ENCODE assay signal across 15 cellular contexts in the genomic region with DNA sequence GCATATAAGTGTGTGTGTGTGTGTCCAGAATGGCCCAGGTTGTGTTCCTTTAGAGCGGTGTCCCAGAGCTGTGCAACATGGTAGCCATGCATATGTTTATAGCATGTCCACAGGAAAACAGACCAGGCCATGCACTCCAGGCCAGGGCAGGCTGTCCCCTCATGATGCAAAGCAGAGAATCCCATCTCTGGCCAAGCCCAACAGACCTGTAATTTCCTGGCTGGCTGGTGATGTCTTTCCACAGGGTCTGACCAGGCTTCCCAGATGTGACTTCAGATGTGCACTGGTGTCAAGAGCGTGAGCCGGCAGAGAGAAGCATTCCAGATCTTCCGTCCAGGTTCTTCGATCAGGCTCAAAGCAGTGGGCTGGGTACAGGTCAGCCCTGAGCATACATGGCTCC. TPM values are rescaled to one million over a fixed set of nuclear protein-coding genes. Genes with fewer than 3 reads are reported as not detected.
DNase-seq lines count a peak whose midpoint lies in the region; ATAC-seq, FAIRE-seq and TF ChIP-seq lines count a peak whose summit lies in the region.
"Had no signal": no experiment of that assay in that cellular context is flagged by ENCODE, and none has a peak within 500 bp of the region (broad histone marks: within the 10 kb centered on the region; RNA-seq: fewer than 3 reads in every experiment).

No MANE protein-coding gene starts in this region.

- H3K27me3 ChIP-seq in CD4-positive, alpha-beta T cell (ENCODE audit: control insufficient read depth, insufficient read depth, low read length): no peaks in the 10 kb centered on the region
- H3K27me3 ChIP-seq in Panc1 (ENCODE audit: control insufficient read depth, insufficient read depth, low read length) (no peaks in the 10 kb centered on the region), heart left ventricle (no peaks in the 10 kb centered on the region)
- H3K27me3 ChIP-seq: MG63 had no signal

- H3K4me1 Mint-ChIP-seq in CD4-positive, alpha-beta T cell (ENCODE audit: low read depth): peaks cover 81% of the 10 kb centered on the region
- peaks cover 40% of the 10 kb centered on the region for H3K4me1 Mint-ChIP-seq in nephron progenitor cell

- no peak for TF ChIP-seq POLR2A in A549 (IDR thresholded peaks at IDR 0.05; ENCODE audit: low read length)
- TF ChIP-seq POLR2A in heart left ventricle (IDR thresholded peaks at IDR 0.05): no peak

- peaks cover 18% of the 10 kb centered on the region; the same call in 2 of the 3 replicates for H3K4me1 ChIP-seq in A549
- H3K4me1 ChIP-seq in Panc1 (ENCODE audit: control insufficient read depth, insufficient read depth, low read length): peaks cover 21% of the 10 kb centered on the region
- H3K4me1 ChIP-seq in heart left ventricle: peaks cover 0 to 12% (median 0%) of the 10 kb centered on the region in 12 donors

- no peak for TF ChIP-seq EP300 in A549 (IDR thresholded peaks at IDR 0.05)

- in situ Hi-C loops in Panc1 (cut with HindIII; ENCODE audit: low pct_unique_long_range_greater_than_20kb, low sequenced_read_pairs): no loop called here

- ATAC-seq in A549 (peak; percentile 6 to 11; a peak in 3 of 6 replicates), Panc1 (peak; percentile 9; the same call in 1 of the 2 replicates), HG03565 (IDR thresholded peaks at IDR 0.05; ENCODE audit: unreplicated experiment) (no peak), heart left ventricle (no peak)
- no peak for ATAC-seq in CD4-positive, alpha-beta T cell (ENCODE audit: poor library complexity)

- 82% methylated on average over 5 of the region's 5 CpGs for whole genome bisulfite sequencing in A549 (ENCODE audit: missing lambda C conversion rate)
- WGBS in heart left ventricle, 4 donors: 90 to 95% (median 93%) methylated on average over 5 of the region's 5 CpGs

- TF ChIP-seq CTCF in A549 (IDR thresholded peaks at IDR 0.05) (no peak), Panc1 (IDR thresholded peaks at IDR 0.05) (no peak), nephron progenitor cell (IDR thresholded peaks at IDR 0.05) (no peak), foreskin fibroblast (IDR thresholded peaks at IDR 0.05; ENCODE audit: low read depth, low read length) (no peak), heart left ventricle (IDR thresholded peaks at IDR 0.05) (no peak)
- no peak for TF ChIP-seq CTCF in CD4-positive, alpha-beta T cell (IDR thresholded peaks at IDR 0.05)

- no peak for TF ChIP-seq RAD21 in A549 (conservative IDR thresholded peaks at IDR 0.05 in 1 of 2, IDR thresholded peaks at IDR 0.05 in 1 of 2)

- H3K4me3 Mint-ChIP-seq in CD4-positive, alpha-beta T cell: peak overlapping the region; percentile 62
- no peak overlapping the region for H3K4me3 Mint-ChIP-seq in nephron progenitor cell

- no peak for FAIRE-seq in A549 (lab: Jason Lieb, UNC)

- H3K9me3 Mint-ChIP-seq in CD4-positive, alpha-beta T cell: no peaks in the 10 kb centered on the region
- no peaks in the 10 kb centered on the region for H3K9me3 Mint-ChIP-seq in nephron progenitor cell

- no peaks in the 10 kb centered on the region for H3K36me3 Mint-ChIP-seq in CD4-positive, alpha-beta T cell (ENCODE audit: low read depth)
- H3K36me3 Mint-ChIP-seq in nephron progenitor cell (ENCODE audit: low read depth): no peaks in the 10 kb centered on the region

- H3K27ac ChIP-seq in A549 (no peak overlapping the region), Panc1 (ENCODE audit: low read length) (peak overlapping the region; percentile 32; the same call in 1 of the 2 replicates), heart left ventricle (no peak overlapping the region)
- H3K27ac ChIP-seq in CD4-positive, alpha-beta T cell (ENCODE audit: low read depth, low read length): no peak overlapping the region

- BruUV-seq in Panc1 (replicated peaks; lab: Mats Ljungman, UMichigan): no TSS peak

- no peaks in the 10 kb centered on the region for H3K27me3 Mint-ChIP-seq in CD4-positive, alpha-beta T cell
- H3K27me3 Mint-ChIP-seq in nephron progenitor cell (ENCODE audit: low read depth, poor library complexity): peaks cover 3% of the 10 kb centered on the region

- CTCF ChIA-PET in A549 (lab: Yijun Ruan, JAX): interaction anchor here (0.8 to 2.8 kb wide), 7 partner anchors 8 to 54 kb away, joined by 3 to 13 read pairs (median 3); no protein-coding TSS in a partner anchor
- CTCF ChIA-PET in CD4-positive, alpha-beta T cell (lab: Charles Lee): interaction anchor here (1.1 kb wide), 1 partner anchor 8 kb away, joined by 3 read pairs; no protein-coding TSS in a partner anchor
- CTCF ChIA-PET in Panc1 (lab: Charles Lee): no interaction called here

- DNase-seq in A549 (ENCODE audit: low read depth in 1 of 2, low spot score in 1 of 2): no peak
- no peak for DNase-seq in CD4-positive, alpha-beta T cell
- no peak for DNase-seq in Panc1 (ENCODE audit: low read depth, low spot score)
- no peak for DNase-seq in nephron progenitor cell
- no peak for DNase-seq in epidermal melanocyte (ENCODE audit: insufficient read length, low spot score)
- no peak for DNase-seq in foreskin fibroblast
- DNase-seq in heart left ventricle: no peak
- DNase-seq: DMS 273 treated with DMSO at 0.1 percent for 48 hours, EL, Karpas-422, MG63, NCI-H1092 treated with DMSO at 0.1 percent for 48 hours, NCI-H2081 treated with DMSO at 0.1 percent for 48 hours, NCI-H510A had no signal

- POLR2A ChIA-PET in A549 (lab: Yijun Ruan, JAX): no interaction called here
- POLR2A ChIA-PET in CD4-positive, alpha-beta T cell (lab: Charles Lee): interaction anchor here (1.0 to 1.3 kb wide), 2 partner anchors 14 to 53 kb away, joined by 3 to 5 read pairs; no protein-coding TSS in a partner anchor
- POLR2A ChIA-PET in Panc1 (lab: Charles Lee): no interaction called here

- H3K4me3 ChIP-seq in A549: no peak overlapping the region
- H3K4me3 ChIP-seq in Panc1 (ENCODE audit: low read depth in 2 of 2, low read length in 2 of 2): no peak overlapping the region
- no peak overlapping the region for H3K4me3 ChIP-seq in foreskin fibroblast (ENCODE audit: low read depth in 1 of 2, low read length in 2 of 2)
- H3K4me3 ChIP-seq in heart left ventricle: no peak overlapping the region
- H3K4me3 ChIP-seq: MG63 had no signal

- H3K36me3 ChIP-seq in Panc1 (ENCODE audit: control insufficient read depth, insufficient read depth, low read length) (no peaks in the 10 kb centered on the region), heart left ventricle (no peaks in the 10 kb centered on the region)
- H3K36me3 ChIP-seq: MG63 had no signal

- H3K27ac Mint-ChIP-seq in CD4-positive, alpha-beta T cell: peak overlapping the region; percentile 95
- peak overlapping the region; percentile 36 for H3K27ac Mint-ChIP-seq in nephron progenitor cell

- intact Hi-C loops in CD4-positive, alpha-beta T cell (cut with DNase I, micrococcal nuclease): no loop called here
- intact Hi-C loops in Panc1 (cut with micrococcal nuclease; ENCODE audit: unreplicated experiment) (no loop called here), heart left ventricle (cut with DNase I) (loop anchor here in 1 of 10 donors (5.0 kb wide), 1 partner anchor 51 kb away; no protein-coding TSS in a partner anchor)

- no peak overlapping the region for H3K4me2 ChIP-seq in A549

- H3K9me3 ChIP-seq in A549 (no peaks in the 10 kb centered on the region), Panc1 (ENCODE audit: control insufficient read depth, insufficient read depth, low read depth, low read length) (no peaks in the 10 kb centered on the region), heart left ventricle (no peaks in the 10 kb centered on the region)
- no peaks in the 10 kb centered on the region for H3K9me3 ChIP-seq in CD4-positive, alpha-beta T cell (ENCODE audit: control insufficient read depth, low read length)
- H3K9me3 ChIP-seq: MG63 had no signal

TF ChIP-seq in A549, 52 proteins besides CTCF, POLR2A, EP300 and RAD21:
- TF ChIP-seq RCOR1 (IDR thresholded peaks at IDR 0.05; ENCODE audit: low read depth, low read length) (no peak), TFCP2L1 (CRISPR knock-in tag; IDR thresholded peaks at IDR 0.05) (no peak), HOXB5 (CRISPR knock-in tag; IDR thresholded peaks at IDR 0.05) (no peak), JUNB (IDR thresholded peaks at IDR 0.05) (no peak), CBX8 (IDR thresholded peaks at IDR 0.05) (no peak), HDAC2 (IDR thresholded peaks at IDR 0.05) (no peak), BHLHE40 (IDR thresholded peaks at IDR 0.05; ENCODE audit: low read depth, low read length) (no peak), HEYL (CRISPR knock-in tag; IDR thresholded peaks at IDR 0.05) (no peak)
TF ChIP-seq in A549: peak in this region for 0.

RNA-seq across cellular contexts. Expression of a gene that starts 21.1 kb away (rescaled TPM):
- 2.8 and 3.7 TPM in 2 replicates for polyA plus RNA-seq in A549 (2011; rRNA removed)
- 4.1 and 4.4 TPM in 2 replicates for polyA plus RNA-seq in A549 (2012; cell fraction: cytosol; rRNA removed)
- polyA plus RNA-seq in A549 (2012; cell fraction: nucleus; rRNA removed): 5.1 and 5.8 TPM in 2 replicates
- polyA plus RNA-seq in A549 (2017; fragmentation: RNase III; extraction: RNeasy Plus Mini Kit Qiagen cat#74134 plus additional on column Dnase treatment): 8.0 to 10.2 TPM (median 10.1 TPM) in 3 replicates
- polyA minus RNA-seq in A549 (2011; rRNA and poly(A)+ RNA removed): 6.3 and 7.2 TPM in 2 replicates
- 100 to 1,000 TPM; 480 to 493 TPM for total RNA-seq in CD4-positive, alpha-beta T cell
- total RNA-seq in Panc1 (2021; ENCODE audit: unreplicated experiment): 24.0 TPM
- 45.5 TPM for polyA plus RNA-seq in Panc1 (2012; ENCODE audit: insufficient read length)
- 1 to 10 TPM in 8 of 9 donors, under 1 TPM in 1; 0.79 to 5.2 (median 2.6) TPM for total RNA-seq in heart left ventricle
- polyA plus RNA-seq in heart left ventricle: 1 to 10 TPM; 1.6 to 1.9 TPM

Comparison
In these comparisons a context has a peak if more than half of its experiments do, and no peak if none do; other contexts are left out.
1. ATAC-seq: peak in A549 (2 of 2) and Panc1 (single experiment); none in CD4-positive, alpha-beta T cell (single experiment), HG03565 (single experiment) and heart left ventricle (0 of 4).
2. RNA of a gene that starts 21.1 kb away (total RNA-seq): 480 to 493 TPM in CD4-positive, alpha-beta T cell; 24.0 TPM in Panc1 (single experiment) and 0.79 to 5.2 TPM in heart left ventricle; every median in the first group is over 10 times any median in the second.